In genomic region chr19:44845612-44846454, GRCh38 we compare ENCODE assay signal across 8 cellular contexts. TPM values are rescaled to one million over a fixed set of nuclear protein-coding genes. Genes with fewer than 3 reads are reported as not detected.
DNase-seq lines count a peak whose midpoint lies in the region; ATAC-seq and TF ChIP-seq lines count a peak whose summit lies in the region.

TSS of gene NECTIN2 (plus strand) at chr19:44846297. CDS start at chr19:44846526, 229 bp downstream.

- TF ChIP-seq POLR2A in HCT116 (IDR thresholded peaks at IDR 0.05; ENCODE audit: borderline replicate concordance, extremely low read depth, insufficient read depth, insufficient read length): no peak
- TF ChIP-seq POLR2A in breast epithelium (IDR thresholded peaks at IDR 0.05): peak; percentile 84

- H3K27ac ChIP-seq in HCT116 (ENCODE audit: low read depth, low read length) (peak within 1 kb of the TSS; percentile 92), breast epithelium (peak within 1 kb of the TSS; percentile 100), skeletal muscle tissue (ENCODE audit: low read depth, low read length) (peak within 1 kb of the TSS; percentile 89)

- no peak; the same call in none of the 2 replicates for TF ChIP-seq RAD21 in HCT116 (IDR thresholded peaks at IDR 0.05; ENCODE audit: low read depth)

- peak within 1 kb of the TSS; percentile 93 for H3K9ac ChIP-seq in HCT116 (ENCODE audit: low read length)
- peak within 1 kb of the TSS; percentile 86 to 94 (median 90) for H3K9ac ChIP-seq in skeletal muscle tissue (ENCODE audit: low read depth in 1 of 3, low read length in 3 of 3)

- peak; percentile 84 for TF ChIP-seq CTCF in BJ (IDR thresholded peaks at IDR 0.05; ENCODE audit: insufficient read depth, low read depth, low read length)
- peak; percentile 69 to 87 (median 72); a peak in 5 of 6 replicates for TF ChIP-seq CTCF in HCT116 (IDR thresholded peaks at IDR 0.05 in 2 of 3, conservative IDR thresholded peaks at IDR 0.05 in 1 of 3; ENCODE audit: borderline replicate concordance in 1 of 3, insufficient read depth in 1 of 3, low read depth in 2 of 3, low read length in 2 of 3)
- TF ChIP-seq CTCF in WI38 (IDR thresholded peaks at IDR 0.05; ENCODE audit: low read depth, low read length): peak; percentile 80
- peak; percentile 76 to 94 (median 94) for TF ChIP-seq CTCF in breast epithelium (IDR thresholded peaks at IDR 0.05)

- CTCF ChIA-PET in BJ (lab: Yijun Ruan, JAX) (interaction anchor here (0.6 to 4.2 kb wide), 21 partner anchors 10 to 275 kb away, joined by 3 to 30 read pairs (median 4); no protein-coding TSS in a partner anchor), HCT116 (lab: Charles Lee) (interaction anchor here (0.7 to 1.5 kb wide), 12 partner anchors 10 to 275 kb away, joined by 3 to 18 read pairs (median 4); partner anchors contain the start of gene TOMM40)

- no peaks in the 10 kb centered on the region for H3K27me3 ChIP-seq in BJ (ENCODE audit: control insufficient read depth, insufficient read depth, low read length)
- H3K27me3 ChIP-seq in HCT116 (ENCODE audit: insufficient read depth, low read length): no peaks in the 10 kb centered on the region
- H3K27me3 ChIP-seq in breast epithelium: no peaks in the 10 kb centered on the region
- H3K27me3 ChIP-seq in skeletal muscle tissue (ENCODE audit: control insufficient read depth in 3 of 3, insufficient read depth in 3 of 3, low read length in 3 of 3): no peaks in the 10 kb centered on the region

- no peaks in the 10 kb centered on the region for H3K9me3 ChIP-seq in HCT116 (ENCODE audit: control insufficient read depth in 1 of 2, insufficient read depth in 1 of 2, low read depth in 1 of 2, low read length in 2 of 2)
- H3K9me3 ChIP-seq in breast epithelium: no peaks in the 10 kb centered on the region
- no peaks in the 10 kb centered on the region for H3K9me3 ChIP-seq in skeletal muscle tissue (ENCODE audit: control insufficient read depth in 3 of 3, low read length in 3 of 3)

- no peaks in the 10 kb centered on the region for H4K20me1 ChIP-seq in HCT116 (ENCODE audit: insufficient read depth)

- H3K36me3 ChIP-seq in BJ (ENCODE audit: control insufficient read depth, insufficient read depth, low read length) (no peaks in the 10 kb centered on the region), HCT116 (ENCODE audit: control insufficient read depth in 1 of 2, insufficient read depth in 2 of 2, low read length in 2 of 2) (no peaks in the 10 kb centered on the region), breast epithelium (no peaks in the 10 kb centered on the region), skeletal muscle tissue (ENCODE audit: control insufficient read depth in 3 of 3, insufficient read depth in 3 of 3, low read length in 3 of 3) (no peaks in the 10 kb centered on the region)

- no peak within 1 kb of the TSS for H2AFZ ChIP-seq in HCT116 (ENCODE audit: low read depth, low read length, poor library complexity, severe bottlenecking)

- H3K79me2 ChIP-seq in HCT116 (ENCODE audit: insufficient read depth, low read length): peaks cover 47% of the 10 kb centered on the region

- ATAC-seq in HCT116 (peak; percentile 66), GM21723 (IDR thresholded peaks at IDR 0.05; ENCODE audit: unreplicated experiment) (no peak)

- H3K4me3 ChIP-seq in BJ (ENCODE audit: low read depth, low read length): peak within 1 kb of the TSS; percentile 69
- peak within 1 kb of the TSS; percentile 98 to 99 for H3K4me3 ChIP-seq in HCT116 (replicated peaks in 1 of 2; ENCODE audit: low read depth in 1 of 2, low read length in 2 of 2)
- peak within 1 kb of the TSS; percentile 98 for H3K4me3 ChIP-seq in WI38 (ENCODE audit: low read depth, low read length)
- peak within 1 kb of the TSS; percentile 96 to 100 (median 99) for H3K4me3 ChIP-seq in breast epithelium
- peak within 1 kb of the TSS; percentile 71 to 90 (median 85) for H3K4me3 ChIP-seq in skeletal muscle tissue (ENCODE audit: low read length in 3 of 3)

- H3K9me2 ChIP-seq in HCT116 (ENCODE audit: insufficient read depth): no peaks in the 10 kb centered on the region

- POLR2A ChIA-PET in BJ (lab: Charles Lee) (interaction anchor here (0.6 to 0.7 kb wide), 2 partner anchors 96 to 124 kb away, joined by 8 to 15 read pairs; no protein-coding TSS in a partner anchor), HCT116 (lab: Charles Lee) (interaction anchor here (0.6 to 1.4 kb wide), 10 partner anchors 37 to 267 kb away, joined by 3 to 6 read pairs (median 4); partner anchors contain the start of genes BCAM and TOMM40)

- intact Hi-C loops in HCT116 (cut with micrococcal nuclease): loop anchor here (2.0 to 10.0 kb wide), 5 partner anchors 37 to 161 kb away; partner anchors contain the start of genes BCAM and CBLC
- intact Hi-C loops in breast epithelium (cut with DNase I; ENCODE audit: low total_unique reads): no loop called here

- RAD21 ChIA-PET in HCT116 (lab: Charles Lee; ENCODE audit: low non-redundant PET in 1 of 2, low total read pairs in 2 of 2, uncharacterized antibody in 2 of 2, unreplicated experiment in 2 of 2): interaction anchor here (0.7 to 0.9 kb wide), 7 partner anchors 39 to 275 kb away, joined by 3 to 8 read pairs (median 5); no protein-coding TSS in a partner anchor

- DNase-seq in BJ (ENCODE audit: low read depth) (peak; percentile 81), HCT116 (ENCODE audit: low read depth, low spot score) (peak; percentile 98), NCI-H2196 (lab: John Stamatoyannopoulos, UW; ENCODE audit: unreplicated experiment) (peak; percentile 99), breast epithelium (ENCODE audit: low spot score in 2 of 2) (peak; percentile 99 to 100), iPS-NIHi11 (ENCODE audit: low spot score) (peak; percentile 94)

- H3K4me1 ChIP-seq in HCT116 (ENCODE audit: control insufficient read depth in 1 of 2, insufficient read depth in 2 of 2, low read length in 2 of 2): peaks cover 22 to 66% of the 10 kb centered on the region in 2 experiments
- peaks cover 7 to 11% of the 10 kb centered on the region in 2 donors for H3K4me1 ChIP-seq in breast epithelium
- H3K4me1 ChIP-seq in skeletal muscle tissue (ENCODE audit: control insufficient read depth in 3 of 3, insufficient read depth in 3 of 3, low read length in 3 of 3): peaks cover 23 to 34% (median 30%) of the 10 kb centered on the region in 3 donors

- peak within 1 kb of the TSS; percentile 97 for H3K4me2 ChIP-seq in HCT116 (ENCODE audit: low read length)

- no TSS peak for BruUV-seq in HCT116 (replicated peaks; lab: Mats Ljungman, UMichigan)

TF ChIP-seq in HCT116, 20 proteins besides CTCF, POLR2A, EP300 and RAD21:
- TF ChIP-seq SP1 (IDR thresholded peaks at IDR 0.05; ENCODE audit: low read depth): peak; percentile 69
- peak; percentile 32 for TF ChIP-seq YY1 (IDR thresholded peaks at IDR 0.05; ENCODE audit: extremely low read depth, insufficient replicate concordance, low read depth, low read length)
- peak; percentile 61 for TF ChIP-seq POLR2AphosphoS5 (IDR thresholded peaks at IDR 0.05; ENCODE audit: low read depth, low read length)
- TF ChIP-seq EGR1 (IDR thresholded peaks at IDR 0.05; ENCODE audit: low read depth): no peak; the same call in 1 of the 2 replicates
- no peak for TF ChIP-seq SRF (IDR thresholded peaks at IDR 0.05; ENCODE audit: low read depth)
- TF ChIP-seq MAX (IDR thresholded peaks at IDR 0.05): peak; percentile 88
TF ChIP-seq in HCT116: peak in this region for 4.

RNA-seq across cellular contexts. Expression of gene NECTIN2, which starts in this region (rescaled TPM):
- 80.6 and 107 TPM in 2 replicates for polyA plus RNA-seq in BJ (2011; rRNA removed)
- 65.1 and 92.0 TPM in 2 replicates for polyA minus RNA-seq in BJ (2011; rRNA and poly(A)+ RNA removed)
- total RNA-seq in HCT116 (2021; ENCODE audit: unreplicated experiment): 96.3 TPM
- polyA plus RNA-seq in HCT116 (2012): 130 and 166 TPM in 2 replicates
- total RNA-seq in breast epithelium: 100 to 1,000 TPM in 1 of 3 donors, 10 to 100 TPM in 2; 28.0 to 114 (median 86.6) TPM
- total RNA-seq in skeletal muscle tissue: 31.8 TPM
